Comparison of ENCODE assay signal across 16 cellular contexts in the genomic region with DNA sequence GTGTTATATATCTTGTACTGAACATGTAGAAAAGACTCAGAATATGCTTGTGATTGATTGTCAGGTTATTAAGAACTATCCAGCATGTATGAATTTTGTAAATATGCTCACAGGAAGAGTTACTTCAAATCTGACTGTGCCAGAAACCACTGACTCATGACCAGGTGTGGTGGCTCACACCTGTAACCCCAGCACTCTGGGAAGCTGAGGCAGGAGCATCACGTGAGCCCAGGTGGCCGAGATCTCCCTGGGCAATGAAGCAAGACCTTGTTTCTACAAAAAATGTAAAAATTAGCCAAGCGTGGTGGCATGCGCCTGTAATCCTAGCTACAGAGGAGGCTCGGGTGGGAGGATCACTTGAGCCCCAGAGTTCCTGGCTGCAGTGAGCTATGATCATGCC.
"Had no signal": no experiment of that assay in that cellular context is flagged by ENCODE, and none has a peak within 500 bp of the region (broad histone marks: within the 10 kb centered on the region; RNA-seq: fewer than 3 reads in every experiment).

No MANE protein-coding gene starts in this region.

- H3K4me3 Mint-ChIP-seq: activated CD4-positive, alpha-beta T cell treated with anti-CD3 and anti-CD28 coated beads, Interleukin-2, amount 10 ng/mL, durations not matched to agents 7 days and 5 days; activated naive CD4-positive, alpha-beta T cell treated with anti-CD3 and anti-CD28 coated beads, Interleukin-2, amount 10 ng/mL, durations not matched to agents 7 days and 5 days; activated naive CD8-positive, alpha-beta T cell treated with anti-CD3 and anti-CD28 coated beads, Interleukin-2, amount 50 U/mL, for 24 hours; activated T-cell treated with anti-CD3 and anti-CD28 coated beads, Interleukin-2, amount 50 U/mL, for 4 hours; immature natural killer cell; nephron progenitor cell had no signal

- H3K4me3 ChIP-seq: esophagus muscularis mucosa, smooth muscle cell, stomach, upper lobe of right lung had no signal

- H3K27me3 Mint-ChIP-seq: activated CD4-positive, alpha-beta T cell treated with anti-CD3 and anti-CD28 coated beads, Interleukin-2, amount 10 ng/mL, durations not matched to agents 7 days and 5 days; activated naive CD4-positive, alpha-beta T cell treated with anti-CD3 and anti-CD28 coated beads, Interleukin-2, amount 10 ng/mL, durations not matched to agents 7 days and 5 days; activated naive CD8-positive, alpha-beta T cell treated with anti-CD3 and anti-CD28 coated beads, Interleukin-2, amount 50 U/mL, for 24 hours had no signal

- H3K9me3 Mint-ChIP-seq: activated CD4-positive, alpha-beta T cell treated with anti-CD3 and anti-CD28 coated beads, Interleukin-2, amount 10 ng/mL, durations not matched to agents 7 days and 5 days; activated naive CD4-positive, alpha-beta T cell treated with anti-CD3 and anti-CD28 coated beads, Interleukin-2, amount 10 ng/mL, durations not matched to agents 7 days and 5 days; activated naive CD8-positive, alpha-beta T cell treated with anti-CD3 and anti-CD28 coated beads, Interleukin-2, amount 50 U/mL, for 24 hours; activated T-cell treated with anti-CD3 and anti-CD28 coated beads, Interleukin-2, amount 50 U/mL, for 4 hours; immature natural killer cell; nephron progenitor cell had no signal

- H3K27me3 ChIP-seq: esophagus muscularis mucosa, stomach, upper lobe of right lung had no signal

- H3K9me3 ChIP-seq: esophagus muscularis mucosa, stomach, upper lobe of right lung had no signal

- DNase-seq: activated CD4-positive, alpha-beta T cell treated with anti-CD3 and anti-CD28 coated beads, Interleukin-2, amount 10 ng/mL, durations not matched to agents 7 days and 5 days; activated CD8-positive, alpha-beta memory T cell treated with anti-CD3 and anti-CD28 coated beads, Interleukin-2, amount 50 U/mL, for 4 hours; activated naive CD4-positive, alpha-beta T cell treated with anti-CD3 and anti-CD28 coated beads, Interleukin-2, amount 10 ng/mL, durations not matched to agents 7 days and 5 days; activated naive CD8-positive, alpha-beta T cell treated with anti-CD3 and anti-CD28 coated beads, Interleukin-2, amount 50 U/mL, for 24 hours; activated T-cell treated with anti-CD3 and anti-CD28 coated beads, Interleukin-2, amount 50 U/mL, for 4 hours; aorta; cerebellar nuclear complex; effector CD4-positive, alpha-beta T cell; immature natural killer cell; nephron progenitor cell; nucleus accumbens; stimulated activated CD4-positive, alpha-beta T cell treated with anti-CD3 and anti-CD28 coated beads, Interleukin-4, amount 100 ng/mL, for 1 hour; stomach; upper lobe of right lung had no signal

- H3K4me1 Mint-ChIP-seq: activated CD4-positive, alpha-beta T cell treated with anti-CD3 and anti-CD28 coated beads, Interleukin-2, amount 10 ng/mL, durations not matched to agents 7 days and 5 days; activated naive CD4-positive, alpha-beta T cell treated with anti-CD3 and anti-CD28 coated beads, Interleukin-2, amount 10 ng/mL, durations not matched to agents 7 days and 5 days; immature natural killer cell had no signal

- H3K27ac Mint-ChIP-seq: activated CD4-positive, alpha-beta T cell treated with anti-CD3 and anti-CD28 coated beads, Interleukin-2, amount 10 ng/mL, durations not matched to agents 7 days and 5 days; activated naive CD4-positive, alpha-beta T cell treated with anti-CD3 and anti-CD28 coated beads, Interleukin-2, amount 10 ng/mL, durations not matched to agents 7 days and 5 days; activated naive CD8-positive, alpha-beta T cell treated with anti-CD3 and anti-CD28 coated beads, Interleukin-2, amount 50 U/mL, for 24 hours; immature natural killer cell; nephron progenitor cell had no signal

- H3K27ac ChIP-seq: esophagus muscularis mucosa, stomach, upper lobe of right lung had no signal

- H3K36me3 ChIP-seq: esophagus muscularis mucosa, stomach, upper lobe of right lung had no signal

- H3K36me3 Mint-ChIP-seq: activated naive CD4-positive, alpha-beta T cell treated with anti-CD3 and anti-CD28 coated beads, Interleukin-2, amount 10 ng/mL, durations not matched to agents 7 days and 5 days had no signal

- H3K4me1 ChIP-seq: esophagus muscularis mucosa, stomach, upper lobe of right lung had no signal
